ENCODE assay signal across 8 cellular contexts in the genomic region with DNA sequence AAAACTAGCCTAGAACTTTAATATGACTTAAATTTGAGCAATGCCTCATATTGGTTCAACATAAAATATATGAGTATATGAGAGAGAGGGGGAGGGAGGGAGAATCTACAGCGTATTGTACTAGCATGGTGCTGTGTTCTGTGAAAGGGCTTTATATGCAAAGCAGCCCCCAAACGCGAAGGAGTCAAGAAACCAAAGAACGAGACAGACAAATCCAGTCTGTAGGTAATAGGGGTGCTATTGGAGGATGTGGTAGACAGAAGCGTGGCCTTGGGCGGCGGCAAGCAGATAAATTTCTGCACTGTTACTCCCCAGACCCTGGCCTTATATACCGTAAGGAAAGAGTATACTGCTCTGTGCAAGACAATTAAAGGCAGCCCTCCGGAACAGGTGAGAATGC. TPM values are rescaled to one million over a fixed set of nuclear protein-coding genes. Genes with fewer than 3 reads are reported as not detected.
DNase-seq lines count a peak whose midpoint lies in the region; ATAC-seq and TF ChIP-seq lines count a peak whose summit lies in the region.

No MANE protein-coding gene starts in this region.

- H3K27ac Mint-ChIP-seq in T-helper 17 cell, result no peak overlapping the region
- H3K27ac Mint-ChIP-seq in stimulated activated memory B cell treated with anti-CD40 and anti-IgM and Interleukin-4, amounts not matched to agents 10 μg/mL and 1 μg/mL and 100 μg/mL, for 72 hours, result peak overlapping the region; percentile 96

- peak; percentile 43 for ATAC-seq in GM18502 (IDR thresholded peaks at IDR 0.05; ENCODE audit: poor library complexity, unreplicated experiment)
- ATAC-seq in HG02623 (IDR thresholded peaks at IDR 0.05; ENCODE audit: unreplicated experiment), result peak; percentile 17
- ATAC-seq in T-helper 17 cell, result peak; percentile 2
- peak; percentile 25 for ATAC-seq in stimulated activated memory B cell treated with anti-CD40 and anti-IgM and Interleukin-4, amounts not matched to agents 10 μg/mL and 1 μg/mL and 100 μg/mL, for 72 hours
- ATAC-seq in GM19452 (IDR thresholded peaks at IDR 0.05; ENCODE audit: unreplicated experiment), result no peak

- H3K36me3 Mint-ChIP-seq in T-helper 17 cell (ENCODE audit: low read depth), result peaks cover 3% of the 10 kb centered on the region
- H3K36me3 Mint-ChIP-seq in stimulated activated memory B cell treated with anti-CD40 and anti-IgM and Interleukin-4, amounts not matched to agents 10 μg/mL and 1 μg/mL and 100 μg/mL, for 72 hours, result peaks cover 2% of the 10 kb centered on the region

- DNase-seq in T-helper 17 cell, result no peak
- peak; percentile 21 for DNase-seq in globus pallidus (ENCODE audit: low spot score)
- no peak for DNase-seq in OCI-M1 (lab: John Stamatoyannopoulos, UW)
- DNase-seq in GM13977 (ENCODE audit: low spot score), result no peak

- H3K4me3 Mint-ChIP-seq in T-helper 17 cell, result peak overlapping the region; percentile 93
- H3K4me3 Mint-ChIP-seq in stimulated activated memory B cell treated with anti-CD40 and anti-IgM and Interleukin-4, amounts not matched to agents 10 μg/mL and 1 μg/mL and 100 μg/mL, for 72 hours, result peak overlapping the region; percentile 86

- in situ Hi-C loops in GM13977 (cut with MboI; ENCODE audit: low pct_unique_long_range_greater_than_20kb, low sequenced_read_pairs, unreplicated experiment), result no loop called here

- no peaks in the 10 kb centered on the region for H3K9me3 ChIP-seq in T-helper 17 cell (ENCODE audit: control insufficient read depth, low read length, poor library complexity, severe bottlenecking)

- H3K27me3 Mint-ChIP-seq in T-helper 17 cell, result peaks cover 2% of the 10 kb centered on the region
- H3K27me3 Mint-ChIP-seq in stimulated activated memory B cell treated with anti-CD40 and anti-IgM and Interleukin-4, amounts not matched to agents 10 μg/mL and 1 μg/mL and 100 μg/mL, for 72 hours, result no peaks in the 10 kb centered on the region

- H3K9me3 Mint-ChIP-seq in stimulated activated memory B cell treated with anti-CD40 and anti-IgM and Interleukin-4, amounts not matched to agents 10 μg/mL and 1 μg/mL and 100 μg/mL, for 72 hours, result no peaks in the 10 kb centered on the region

- TF ChIP-seq CTCF in GM13977 (IDR thresholded peaks at IDR 0.05; ENCODE audit: extremely low read depth, insufficient read depth, missing control alignments), result no peak

- peaks cover 22% of the 10 kb centered on the region for H3K4me1 Mint-ChIP-seq in T-helper 17 cell
- peaks cover 29% of the 10 kb centered on the region for H3K4me1 Mint-ChIP-seq in stimulated activated memory B cell treated with anti-CD40 and anti-IgM and Interleukin-4, amounts not matched to agents 10 μg/mL and 1 μg/mL and 100 μg/mL, for 72 hours

RNA-seq across cellular contexts. Expression of a gene that starts 0.8 kb away (rescaled TPM):
- 100 to 1,000 TPM; 103 to 108 TPM for total RNA-seq in T-helper 17 cell
